10 cellular contexts compared by ENCODE assay signal in genomic region chr10:79608505-79609375, GRCh38. TPM values are rescaled to one million over a fixed set of nuclear protein-coding genes. Genes with fewer than 3 reads are reported as not detected.
DNase-seq lines count a peak whose midpoint lies in the region; ATAC-seq, FAIRE-seq and TF ChIP-seq lines count a peak whose summit lies in the region.
"Had no signal": no experiment of that assay in that cellular context is flagged by ENCODE, and none has a peak within 500 bp of the region (broad histone marks: within the 10 kb centered on the region; RNA-seq: fewer than 3 reads in every experiment).

No MANE protein-coding gene starts in this region.

- no peaks in the 10 kb centered on the region for H3F3A ChIP-seq in DOHH2 (ENCODE audit: control insufficient read depth, insufficient read depth)

- no peak overlapping the region for H2AFZ ChIP-seq in endothelial cell of umbilical vein (ENCODE audit: low read depth, low read length)

- TF ChIP-seq POLR2A in endothelial cell of umbilical vein (IDR thresholded peaks at IDR 0.05; ENCODE audit: low read depth, low read length) (no peak), GM18505 (IDR thresholded peaks at IDR 0.05; ENCODE audit: borderline replicate concordance, extremely low read depth, insufficient read depth, insufficient read length) (no peak)

- H3K4me1 ChIP-seq in DOHH2 (ENCODE audit: control insufficient read depth, low read length) (no peaks in the 10 kb centered on the region), endothelial cell of umbilical vein (ENCODE audit: control insufficient read depth, extremely low read depth, insufficient read depth, low read length) (no peaks in the 10 kb centered on the region)

- no peaks in the 10 kb centered on the region for H3K27me3 ChIP-seq in DOHH2 (ENCODE audit: control insufficient read depth, low read length)
- peaks cover 0 to 3% of the 10 kb centered on the region in 2 experiments for H3K27me3 ChIP-seq in endothelial cell of umbilical vein (ENCODE audit: control insufficient read depth in 2 of 2, insufficient read depth in 2 of 2, low read length in 2 of 2)
- H3K27me3 ChIP-seq: neutrophil had no signal

- no peak overlapping the region for H3K9ac ChIP-seq in endothelial cell of umbilical vein (replicated peaks; ENCODE audit: extremely low read depth, insufficient read depth, low read length)

- H3K79me2 ChIP-seq in DOHH2 (ENCODE audit: control insufficient read depth, low read length) (no peaks in the 10 kb centered on the region), endothelial cell of umbilical vein (ENCODE audit: control insufficient read depth, insufficient read depth, low read length) (no peaks in the 10 kb centered on the region)

- ATAC-seq in T-helper 17 cell (peak; percentile 67), GM18505 (IDR thresholded peaks at IDR 0.05; ENCODE audit: unreplicated experiment) (no peak)

- H3K27ac ChIP-seq in DOHH2 (ENCODE audit: low read depth, low read length), result no peak overlapping the region
- H3K27ac ChIP-seq in endothelial cell of umbilical vein (ENCODE audit: insufficient read depth, low read depth, low read length), result no peak overlapping the region
- H3K27ac ChIP-seq: neutrophil had no signal

- H3K9me3 ChIP-seq in DOHH2 (ENCODE audit: control insufficient read depth, insufficient read depth, low read length) (no peaks in the 10 kb centered on the region), T-helper 17 cell (ENCODE audit: control insufficient read depth, low read length, poor library complexity, severe bottlenecking) (no peaks in the 10 kb centered on the region), endothelial cell of umbilical vein (replicated peaks; ENCODE audit: control insufficient read depth, insufficient read depth, low read length) (no peaks in the 10 kb centered on the region)
- H3K9me3 ChIP-seq: neutrophil had no signal

- H3K9me3 Mint-ChIP-seq in osteocyte (ENCODE audit: unreplicated experiment), result no peaks in the 10 kb centered on the region

- H4K20me1 ChIP-seq in DOHH2 (ENCODE audit: control insufficient read depth, insufficient read depth, low read depth, low read length) (no peaks in the 10 kb centered on the region), endothelial cell of umbilical vein (replicated peaks; ENCODE audit: control insufficient read depth, extremely low read depth, insufficient read depth, low read length) (no peaks in the 10 kb centered on the region)

- POLR2A ChIA-PET in endothelial cell of umbilical vein (lab: Charles Lee), result no interaction called here

- dilution Hi-C loops in endothelial cell of umbilical vein (cut with MboI; ENCODE audit: extremely low pct_ligation_motif_present, low sequenced_read_pairs), result no loop called here

- DNase-seq in HFF-Myc (ENCODE audit: extremely low read depth, low read depth), result no peak
- DNase-seq in T-helper 17 cell, result peak; percentile 20 to 30 (median 22)
- DNase-seq in endothelial cell of umbilical vein (ENCODE audit: low read depth, low spot score), result peak; percentile 13
- DNase-seq in osteocyte (ENCODE audit: extremely low spot score, unreplicated experiment), result no peak
- DNase-seq in retina, result no peak
- DNase-seq in HPDE6-E6E7 (ENCODE audit: extremely low spot score), result no peak

- H3K4me3 ChIP-seq in DOHH2 (ENCODE audit: low read length) (no peak overlapping the region), HFF-Myc (replicated peaks; ENCODE audit: low read depth, low read length) (no peak overlapping the region), endothelial cell of umbilical vein (replicated peaks in 1 of 3; ENCODE audit: insufficient read depth in 1 of 3, low read depth in 1 of 3, low read length in 3 of 3) (no peak overlapping the region)

- no TSS peak for BruUV-seq in endothelial cell of umbilical vein (replicated peaks; lab: Mats Ljungman, UMichigan)

- H3K9me1 ChIP-seq in endothelial cell of umbilical vein (replicated peaks; ENCODE audit: control insufficient read depth, extremely low read depth, insufficient read depth, low read length), result no peaks in the 10 kb centered on the region

- peak; percentile 79 for FAIRE-seq in endothelial cell of umbilical vein (lab: Jason Lieb, UNC)

- TF ChIP-seq CTCF in DOHH2 (IDR thresholded peaks at IDR 0.05; ENCODE audit: low read depth, low read length, poor library complexity, severe bottlenecking) (peak; percentile 83), HFF-Myc (IDR thresholded peaks at IDR 0.05; ENCODE audit: low read depth, low read length, missing control alignments) (peak; percentile 83), endothelial cell of umbilical vein (IDR thresholded peaks at IDR 0.05; ENCODE audit: extremely low read depth in 1 of 2, insufficient read depth in 1 of 2, low read depth in 1 of 2, low read length in 2 of 2) (peak; percentile 68 to 79), osteocyte (IDR thresholded peaks at IDR 0.05) (peak; percentile 56)

- H3K4me2 ChIP-seq in DOHH2 (ENCODE audit: low read length) (no peak overlapping the region), endothelial cell of umbilical vein (ENCODE audit: insufficient read depth, low read length) (no peak overlapping the region)

- H3K4me1 Mint-ChIP-seq in T-helper 17 cell (peaks cover 12% of the 10 kb centered on the region), osteocyte (ENCODE audit: unreplicated experiment) (no peaks in the 10 kb centered on the region)

- H3K4me3 Mint-ChIP-seq in T-helper 17 cell (no peak overlapping the region), osteocyte (ENCODE audit: unreplicated experiment) (no peak overlapping the region)

- H3K36me3 ChIP-seq in DOHH2 (ENCODE audit: control insufficient read depth, low read length) (no peaks in the 10 kb centered on the region), endothelial cell of umbilical vein (ENCODE audit: control insufficient read depth in 2 of 2, extremely low read depth in 1 of 2, insufficient read depth in 2 of 2, low read length in 2 of 2) (no peaks in the 10 kb centered on the region)
- H3K36me3 ChIP-seq: neutrophil had no signal

- H3K27me3 Mint-ChIP-seq in T-helper 17 cell (peaks cover 14% of the 10 kb centered on the region), osteocyte (ENCODE audit: unreplicated experiment) (peaks cover 33% of the 10 kb centered on the region)

- H3K27ac Mint-ChIP-seq in T-helper 17 cell, result peak overlapping the region; percentile 14
- H3K27ac Mint-ChIP-seq in osteocyte (ENCODE audit: unreplicated experiment), result no peak overlapping the region

- intact Hi-C loops in endothelial cell of umbilical vein (cut with micrococcal nuclease), result loop anchor here (1.0 kb wide), 3 partner anchors 46 to 234 kb away; no protein-coding TSS in a partner anchor

- H3K9me2 ChIP-seq in DOHH2 (replicated peaks; ENCODE audit: control insufficient read depth, low read length), result no peaks in the 10 kb centered on the region

- CTCF ChIA-PET in endothelial cell of umbilical vein (lab: Charles Lee), result interaction anchor here (1.0 kb wide), 1 partner anchor 72 kb away, joined by 7 read pairs; no protein-coding TSS in a partner anchor

- H3K36me3 Mint-ChIP-seq in T-helper 17 cell (ENCODE audit: low read depth), result peaks cover 2% of the 10 kb centered on the region
- H3K36me3 Mint-ChIP-seq in osteocyte (ENCODE audit: unreplicated experiment), result no peaks in the 10 kb centered on the region

TF ChIP-seq in endothelial cell of umbilical vein, 7 proteins besides CTCF, POLR2A, EP300 and RAD21:
- no peak for TF ChIP-seq POLR2AphosphoS5 (IDR thresholded peaks at IDR 0.05; ENCODE audit: insufficient read depth, low read depth, low read length)
- no peak for TF ChIP-seq JUN (IDR thresholded peaks at IDR 0.05; ENCODE audit: borderline replicate concordance, insufficient read depth, insufficient read length, low read depth)
- no peak for TF ChIP-seq MYC (IDR thresholded peaks at IDR 0.05; ENCODE audit: low read depth, low read length)
- TF ChIP-seq GATA2 (IDR thresholded peaks at IDR 0.05; ENCODE audit: insufficient read depth, insufficient read length, low read depth, low read length), result no peak
- TF ChIP-seq FOS (IDR thresholded peaks at IDR 0.05; ENCODE audit: borderline replicate concordance, insufficient read depth, low read length), result no peak
- TF ChIP-seq, protein P1, sequence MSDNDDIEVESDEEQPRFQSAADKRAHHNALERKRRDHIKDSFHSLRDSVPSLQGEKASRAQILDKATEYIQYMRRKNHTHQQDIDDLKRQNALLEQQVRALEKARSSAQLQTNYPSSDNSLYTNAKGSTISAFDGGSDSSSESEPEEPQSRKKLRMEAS (IDR thresholded peaks at IDR 0.05; ENCODE audit: insufficient read depth, insufficient read length), result no peak
- TF ChIP-seq EZH2 (IDR thresholded peaks at IDR 0.05; ENCODE audit: borderline replicate concordance, low read depth, low read length, severe bottlenecking), result no peak

RNA-seq across cellular contexts. Expression of gene SFTPA1, which starts 2.0 kb away (rescaled TPM):
- total RNA-seq in T-helper 17 cell, result not detected
- not detected in 2 replicates for total RNA-seq in endothelial cell of umbilical vein
- not detected in 2 replicates for polyA plus RNA-seq in endothelial cell of umbilical vein
- not detected in 2 replicates for polyA plus RNA-seq in endothelial cell of umbilical vein (2011; cell fraction: cytosol; rRNA removed)
- polyA plus RNA-seq in endothelial cell of umbilical vein (2011; cell fraction: nucleus; rRNA removed), result not detected in 2 replicates
- not detected in 2 replicates for polyA plus RNA-seq in endothelial cell of umbilical vein (2012)
- not detected in 2 replicates for polyA minus RNA-seq in endothelial cell of umbilical vein
- polyA minus RNA-seq in endothelial cell of umbilical vein (2011; cell fraction: cytosol; rRNA and poly(A)+ RNA removed), result not detected
- polyA minus RNA-seq in endothelial cell of umbilical vein (2011; cell fraction: nucleus; rRNA and poly(A)+ RNA removed), result not detected in 2 replicates
- total RNA-seq in osteocyte, result not detected in 2 replicates
- total RNA-seq: T-helper 1 cell treated with Interleukin-12 subunit alpha and Interleukin-12 subunit beta and Interleukin-4 antibody, amounts not matched to agents 30 ng/mL and 1 ng/mL, for 36 hours had no signal

RNA-seq across cellular contexts. Expression of gene SFTPA2, which starts 48.5 kb away (rescaled TPM):
- total RNA-seq in T-helper 17 cell (not detected), endothelial cell of umbilical vein (not detected in 2 replicates), osteocyte (not detected in 2 replicates)
- polyA plus RNA-seq in endothelial cell of umbilical vein, result not detected in 2 replicates
- polyA plus RNA-seq in endothelial cell of umbilical vein (2011; cell fraction: cytosol; rRNA removed), result not detected in 2 replicates
- polyA plus RNA-seq in endothelial cell of umbilical vein (2011; cell fraction: nucleus; rRNA removed), result not detected in 2 replicates
- not detected in 2 replicates for polyA plus RNA-seq in endothelial cell of umbilical vein (2012)
- polyA minus RNA-seq in endothelial cell of umbilical vein, result not detected in 2 replicates
- not detected for polyA minus RNA-seq in endothelial cell of umbilical vein (2011; cell fraction: cytosol; rRNA and poly(A)+ RNA removed)
- polyA minus RNA-seq in endothelial cell of umbilical vein (2011; cell fraction: nucleus; rRNA and poly(A)+ RNA removed), result not detected in 2 replicates
- total RNA-seq: T-helper 1 cell treated with Interleukin-12 subunit alpha and Interleukin-12 subunit beta and Interleukin-4 antibody, amounts not matched to agents 30 ng/mL and 1 ng/mL, for 36 hours had no signal

Comparison
In these comparisons a context has a peak if more than half of its experiments do, and no peak if none do; other contexts are left out.
1. DNase-seq: peak in T-helper 17 cell (3 of 3) and endothelial cell of umbilical vein (single experiment); none in HFF-Myc (single experiment), osteocyte (single experiment), retina (single experiment) and HPDE6-E6E7 (single experiment).
2. Peak in every context shown above with its lines, with median percentiles within 50 percentile points of each other: CTCF ChIP-seq.